ENCODE assay signal across 1 cellular context in genomic region chr2:74198461-74199274, GRCh38.
TF ChIP-seq lines count a peak whose summit lies in the region.

Gene MTHFD2, plus strand, starts transcription at chr2:74198615. Its CDS starts 27 bp downstream, at chr2:74198642.

TF ChIP-seq in GM12878, 131 proteins besides CTCF, POLR2A, EP300 and RAD21 (continued from another document):
- TF ChIP-seq SMC3 (IDR thresholded peaks at IDR 0.05; ENCODE audit: borderline replicate concordance, low read length), result peak; percentile 54
